15 cellular contexts compared by ENCODE assay signal in genomic region chr2:239042046-239042445, GRCh38.
DNase-seq lines count a peak whose midpoint lies in the region; ATAC-seq lines count a peak whose summit lies in the region.
"Had no signal": no experiment of that assay in that cellular context is flagged by ENCODE, and none has a peak within 500 bp of the region (broad histone marks: within the 10 kb centered on the region; RNA-seq: fewer than 3 reads in every experiment).

No MANE protein-coding gene starts in this region.

- H3K9ac ChIP-seq in BLaER1 treated with 17β-estradiol and CSF1 and Interleukin-3, amounts not matched to agents 10 nM and 100 nM: no peak overlapping the region

- no peaks in the 10 kb centered on the region; a peak in 1 of 22 replicates for H4K20me1 ChIP-seq in BLaER1 treated with 17β-estradiol and CSF1 and Interleukin-3, amounts not matched to agents 10 nM and 100 nM

- no peak overlapping the region for H3K4me3 ChIP-seq in BLaER1 treated with 17β-estradiol and CSF1 and Interleukin-3, amounts not matched to agents 10 nM and 100 nM
- H3K4me3 ChIP-seq: A549, GM12878, GM23338 had no signal

- no peaks in the 10 kb centered on the region for H3K9me3 ChIP-seq in BLaER1 treated with 17β-estradiol and CSF1 and Interleukin-3, amounts not matched to agents 10 nM and 100 nM (replicated peaks in 1 of 11)
- no peaks in the 10 kb centered on the region for H3K9me3 ChIP-seq in T-helper 17 cell (ENCODE audit: control insufficient read depth, low read length, poor library complexity, severe bottlenecking)
- H3K9me3 ChIP-seq: A549 had no signal

- no peak overlapping the region for H3K27ac ChIP-seq in BLaER1 treated with 17β-estradiol and CSF1 and Interleukin-3, amounts not matched to agents 10 nM and 100 nM
- H3K27ac ChIP-seq: A549 had no signal

- H3K4me1 ChIP-seq in BLaER1 treated with 17β-estradiol and CSF1 and Interleukin-3, amounts not matched to agents 10 nM and 100 nM: peaks cover 0 to 30% (median 29%) of the 10 kb centered on the region in 10 experiments; a peak in 16 of 20 replicates
- H3K4me1 ChIP-seq: A549 had no signal

- H3K27me3 ChIP-seq in BLaER1 treated with 17β-estradiol and CSF1 and Interleukin-3, amounts not matched to agents 10 nM and 100 nM: no peaks in the 10 kb centered on the region

- peak; percentile 24 for DNase-seq in M059J (ENCODE audit: low read depth)
- no peak for DNase-seq in stimulated activated effector memory CD8-positive, alpha-beta T cell treated with anti-CD3 and anti-CD28 coated beads, Interleukin-12 subunit alpha, Interleukin-12 subunit beta, amount 100 ng/mL, for 72 hours (ENCODE audit: low spot score in 2 of 2)
- DNase-seq in HT-29 (ENCODE audit: low spot score): no peak
- no peak for DNase-seq in T-helper 17 cell
- DNase-seq: Calu3; CD4-positive, CD25-positive, alpha-beta regulatory T cell; DMS 273 treated with DMSO at 0.1 percent for 48 hours; H7 had no signal

- no peaks in the 10 kb centered on the region for H3K4me1 Mint-ChIP-seq in stimulated activated effector memory CD8-positive, alpha-beta T cell treated with anti-CD3 and anti-CD28 coated beads, Interleukin-12 subunit alpha, Interleukin-12 subunit beta, amount 100 ng/mL, for 72 hours
- H3K4me1 Mint-ChIP-seq in T-helper 17 cell: peaks cover 5% of the 10 kb centered on the region
- H3K4me1 Mint-ChIP-seq: GM23338 had no signal

- H3K4me2 ChIP-seq in BLaER1 treated with 17β-estradiol and CSF1 and Interleukin-3, amounts not matched to agents 10 nM and 100 nM: peak overlapping the region in 6 of 11 experiments; percentile 59 to 85 (median 73); a peak in 11 of 22 replicates
- H3K4me2 ChIP-seq: A549, GM23338 had no signal

- ATAC-seq in esophagus mucosa (peak; percentile 36), GM19395 (IDR thresholded peaks at IDR 0.05; ENCODE audit: unreplicated experiment) (no peak), T-helper 17 cell (no peak)
- ATAC-seq in stimulated activated effector memory CD8-positive, alpha-beta T cell treated with anti-CD3 and anti-CD28 coated beads, Interleukin-12 subunit alpha, Interleukin-12 subunit beta, amount 100 ng/mL, for 72 hours: no peak
- ATAC-seq: A549, GM12878, GM23338, HepG2 had no signal

- no peaks in the 10 kb centered on the region for H3K36me3 Mint-ChIP-seq in stimulated activated effector memory CD8-positive, alpha-beta T cell treated with anti-CD3 and anti-CD28 coated beads, Interleukin-12 subunit alpha, Interleukin-12 subunit beta, amount 100 ng/mL, for 72 hours
- no peaks in the 10 kb centered on the region for H3K36me3 Mint-ChIP-seq in T-helper 17 cell (ENCODE audit: low read depth)
- H3K36me3 Mint-ChIP-seq: CD4-positive, CD25-positive, alpha-beta regulatory T cell had no signal

- H3K9me3 Mint-ChIP-seq in stimulated activated effector memory CD8-positive, alpha-beta T cell treated with anti-CD3 and anti-CD28 coated beads, Interleukin-12 subunit alpha, Interleukin-12 subunit beta, amount 100 ng/mL, for 72 hours: no peaks in the 10 kb centered on the region
- H3K9me3 Mint-ChIP-seq: CD4-positive, CD25-positive, alpha-beta regulatory T cell; GM23338 had no signal

- no peaks in the 10 kb centered on the region for H3K27me3 Mint-ChIP-seq in T-helper 17 cell

- H3K27ac Mint-ChIP-seq in stimulated activated effector memory CD8-positive, alpha-beta T cell treated with anti-CD3 and anti-CD28 coated beads, Interleukin-12 subunit alpha, Interleukin-12 subunit beta, amount 100 ng/mL, for 72 hours: peak overlapping the region; percentile 0
- H3K27ac Mint-ChIP-seq in T-helper 17 cell: no peak overlapping the region
- H3K27ac Mint-ChIP-seq: GM23338 had no signal

- no peaks in the 10 kb centered on the region for H3K36me3 ChIP-seq in BLaER1 treated with 17β-estradiol and CSF1 and Interleukin-3, amounts not matched to agents 10 nM and 100 nM

- no peak overlapping the region for H3K4me3 Mint-ChIP-seq in stimulated activated effector memory CD8-positive, alpha-beta T cell treated with anti-CD3 and anti-CD28 coated beads, Interleukin-12 subunit alpha, Interleukin-12 subunit beta, amount 100 ng/mL, for 72 hours
- no peak overlapping the region for H3K4me3 Mint-ChIP-seq in T-helper 17 cell
- H3K4me3 Mint-ChIP-seq: CD4-positive, CD25-positive, alpha-beta regulatory T cell; GM23338 had no signal
